In the genomic region with DNA sequence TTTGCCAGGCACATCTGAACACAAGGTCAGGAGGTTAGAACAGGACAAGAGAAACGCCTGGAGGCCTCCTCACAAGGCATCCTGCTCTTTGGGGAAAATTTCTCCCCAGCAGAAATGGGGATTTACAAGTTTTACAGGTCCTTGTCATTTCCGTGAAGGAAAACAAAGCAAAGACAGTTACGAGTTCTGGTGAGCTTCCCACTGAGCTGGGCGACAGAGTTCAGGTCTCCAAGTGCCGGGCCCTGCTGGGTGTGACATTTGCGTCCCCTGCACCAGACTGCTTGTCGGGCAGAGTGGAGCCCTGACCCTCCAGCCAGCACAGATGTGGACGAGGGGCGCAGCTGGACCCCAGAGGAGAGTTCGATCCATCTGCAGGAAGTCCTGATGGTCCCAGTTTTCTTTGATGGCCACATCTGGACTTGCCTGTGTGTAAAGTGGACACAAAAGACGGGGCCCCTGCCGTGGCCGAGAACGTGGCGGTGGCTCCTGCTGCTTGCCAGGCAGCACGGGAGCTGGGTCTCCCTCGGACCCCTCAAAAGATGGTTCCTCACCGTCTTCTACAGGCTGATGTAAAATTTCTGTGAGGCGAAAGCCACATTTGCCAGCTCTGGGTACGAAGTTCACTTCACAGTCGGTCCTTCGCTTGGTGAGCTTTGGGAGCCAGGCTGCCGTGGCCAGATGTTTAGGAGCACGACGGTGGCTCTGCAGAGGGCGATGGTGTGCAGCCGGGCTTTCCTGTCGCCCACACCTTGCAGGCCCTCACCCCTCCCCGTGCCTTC, we compare ENCODE assay signal across 18 cellular contexts. TPM values are rescaled to one million over a fixed set of nuclear protein-coding genes. Genes with fewer than 3 reads are reported as not detected.
DNase-seq lines count a peak whose midpoint lies in the region; FAIRE-seq and TF ChIP-seq lines count a peak whose summit lies in the region.
"Had no signal": no experiment of that assay in that cellular context is flagged by ENCODE, and none has a peak within 500 bp of the region (broad histone marks: within the 10 kb centered on the region; RNA-seq: fewer than 3 reads in every experiment).

No MANE protein-coding gene starts in this region.

- no peak overlapping the region for H4K91ac ChIP-seq in H9 (ENCODE audit: insufficient read length, low read depth, low read length)

- intact Hi-C loops in spleen (cut with DNase I; ENCODE audit: low total_unique reads): no loop called here

- no peak overlapping the region for H3K27ac Mint-ChIP-seq in H9
- H3K27ac Mint-ChIP-seq: CD14-positive monocyte had no signal

- no peak overlapping the region for H4K5ac ChIP-seq in H9 (ENCODE audit: insufficient read length, low read depth, low read length)

- TF ChIP-seq RAD21 in liver (IDR thresholded peaks at IDR 0.05): peak; percentile 20 to 28

- H3K27ac ChIP-seq in H9 (ENCODE audit: insufficient read length, low read depth, low read length) (no peak overlapping the region), VCaP (peak overlapping the region; percentile 98), liver (ENCODE audit: low read depth in 1 of 2, low read length in 2 of 2) (peak overlapping the region; percentile 33 to 36), spleen (peak overlapping the region in 6 of 8 donors; percentile 7 to 70 (median 38))
- H3K27ac ChIP-seq: Peyer's patch, SK-N-MC had no signal

- no CpG with 5 or more reads among the region's 29 CpGs for WGBS in H9 (ENCODE audit: extremely low coverage, insufficient read length, low lambda C conversion rate)
- 63% methylated on average over 29 of the region's 29 CpGs for WGBS in liver
- 85 to 90% (median 89%) methylated on average over 29 of the region's 29 CpGs for WGBS in spleen, 5 donors

- no peak overlapping the region for H3K9ac ChIP-seq in H9 (ENCODE audit: extremely low read depth, insufficient read length, low read length)
- H3K9ac ChIP-seq in liver (ENCODE audit: low read depth in 1 of 2, low read length in 2 of 2): no peak overlapping the region

- TF ChIP-seq POLR2A in spleen (IDR thresholded peaks at IDR 0.05): no peak

- H3K36me3 ChIP-seq in liver (ENCODE audit: control insufficient read depth in 4 of 4, insufficient read depth in 3 of 4, low read depth in 1 of 4, low read length in 3 of 4) (peaks cover 10 to 26% (median 17%) of the 10 kb centered on the region in 4 donors), spleen (peaks cover 0 to 66% (median 27%) of the 10 kb centered on the region in 6 donors)

- DNase-seq in H9 (no peak), spleen (no peak), cerebellar cortex (ENCODE audit: low spot score) (no peak), GM19239 (ENCODE audit: insufficient read length, low spot score) (no peak), mucosa of gallbladder (ENCODE audit: low spot score) (no peak)
- DNase-seq: ACHN, DMS79, HCEC 1CT, KG1, NCI-H1436, NCI-H1930, NCI-H526 treated with DMSO at 0.1 percent for 48 hours, Peyer's patch, Right ventricle myocardium superior had no signal

- H3K9me3 Mint-ChIP-seq in H9: no peaks in the 10 kb centered on the region
- H3K9me3 Mint-ChIP-seq: CD14-positive monocyte had no signal

- no peak overlapping the region for H2BK5ac ChIP-seq in H9 (ENCODE audit: insufficient read length, low read length)

- H3K27me3 Mint-ChIP-seq in H9 (ENCODE audit: low read depth): no peaks in the 10 kb centered on the region; the same call in 1 of the 2 replicates

- no peak overlapping the region for H3K4ac ChIP-seq in H9 (ENCODE audit: low read depth, low read length)

- H3K23me2 ChIP-seq in H9 (ENCODE audit: insufficient read length, low read depth, low read length, poor library complexity, severe bottlenecking): peaks cover 3% of the 10 kb centered on the region

- H2BK12ac ChIP-seq in H9 (ENCODE audit: insufficient read length, low read depth, low read length): no peak overlapping the region

- no peak overlapping the region for H3K4me2 ChIP-seq in H9 (ENCODE audit: insufficient read depth, insufficient read length, low read length)

- no peak for FAIRE-seq in GM19239 (lab: Jason Lieb, UNC)

- H3K79me1 ChIP-seq in H9 (ENCODE audit: insufficient read depth, low read depth, low read length, poor library complexity, severe bottlenecking): no peaks in the 10 kb centered on the region

- H2BK15ac ChIP-seq in H9 (ENCODE audit: low read depth, low read length): no peak overlapping the region

- H2BK20ac ChIP-seq in H9 (ENCODE audit: low read depth, low read length, poor library complexity, severe bottlenecking): no peak overlapping the region

- H3K9me3 ChIP-seq in H9 (ENCODE audit: control insufficient read depth, low read depth, low read length): no peaks in the 10 kb centered on the region
- no peaks in the 10 kb centered on the region for H3K9me3 ChIP-seq in liver (ENCODE audit: control insufficient read depth in 4 of 4, low read length in 3 of 4)
- no peaks in the 10 kb centered on the region for H3K9me3 ChIP-seq in spleen
- H3K9me3 ChIP-seq: Peyer's patch had no signal

- no peak overlapping the region for H3K18ac ChIP-seq in H9 (ENCODE audit: insufficient read length, low read depth, low read length)

- no peak overlapping the region for H2AFZ ChIP-seq in H9 (ENCODE audit: low read length)

- TF ChIP-seq CTCF in H9 (conservative IDR thresholded peaks at IDR 0.05) (peak; percentile 22; the same call in 1 of the 3 replicates), VCaP (conservative IDR thresholded peaks at IDR 0.05) (no peak), liver (IDR thresholded peaks at IDR 0.05; ENCODE audit: low read depth, low read length, missing input control) (no peak), spleen (IDR thresholded peaks at IDR 0.05 in 8 of 11, conservative IDR thresholded peaks at IDR 0.05 in 3 of 11) (no peak)

- no peaks in the 10 kb centered on the region for H3K79me2 ChIP-seq in H9 (ENCODE audit: insufficient read depth, low read length)

- peaks cover 2 to 32% (median 23%) of the 10 kb centered on the region in 3 experiments; a peak in 5 of 7 replicates for H3K36me3 Mint-ChIP-seq in H9 (ENCODE audit: insufficient read depth in 1 of 3, low read depth in 3 of 3)

- H3K27me3 ChIP-seq in H9 (ENCODE audit: insufficient read depth, low read length) (no peaks in the 10 kb centered on the region), liver (ENCODE audit: control insufficient read depth in 4 of 4, insufficient read depth in 4 of 4, low read length in 3 of 4) (no peaks in the 10 kb centered on the region), spleen (replicated peaks in 1 of 7) (no peaks in the 10 kb centered on the region)
- H3K27me3 ChIP-seq: Peyer's patch had no signal

- no peak overlapping the region for H3K56ac ChIP-seq in H9 (ENCODE audit: insufficient read length, low read depth, low read length)

- peaks cover 0 to 2% of the 10 kb centered on the region in 2 experiments; a peak in 2 of 4 replicates for H3K4me1 Mint-ChIP-seq in H9

- no peak overlapping the region for H2BK120ac ChIP-seq in H9 (ENCODE audit: low read depth, low read length, poor library complexity, severe bottlenecking)

- no peak overlapping the region for H2AK5ac ChIP-seq in H9 (ENCODE audit: insufficient read length, low read length)

- H3K4me3 ChIP-seq in liver (ENCODE audit: low read depth in 1 of 3, low read length in 3 of 3) (no peak overlapping the region), spleen (no peak overlapping the region)
- H3K4me3 ChIP-seq: Peyer's patch, SK-N-MC had no signal

- no peak overlapping the region for H4K8ac ChIP-seq in H9 (replicated peaks; ENCODE audit: insufficient read length, low read depth, low read length)

- H3K23ac ChIP-seq in H9 (ENCODE audit: insufficient read length, low read depth, low read length): no peak overlapping the region

- H3K14ac ChIP-seq in H9 (ENCODE audit: insufficient read depth, low read length): no peak overlapping the region

- H4K20me1 ChIP-seq in H9 (ENCODE audit: control insufficient read depth, insufficient read depth, insufficient read length): no peaks in the 10 kb centered on the region

- no peak overlapping the region for H3K4me3 Mint-ChIP-seq in H9
- H3K4me3 Mint-ChIP-seq: CD14-positive monocyte had no signal

- no peak overlapping the region for H3T11ph ChIP-seq in H9 (ENCODE audit: low read length)

- H3K4me1 ChIP-seq in H9 (ENCODE audit: insufficient read depth, low read length) (no peaks in the 10 kb centered on the region), liver (ENCODE audit: control insufficient read depth in 4 of 4, insufficient read depth in 4 of 4, low read length in 3 of 4) (peaks cover 8 to 29% (median 23%) of the 10 kb centered on the region in 4 donors), spleen (peaks cover 6 to 75% (median 31%) of the 10 kb centered on the region in 6 donors)
- H3K4me1 ChIP-seq: Peyer's patch had no signal

TF ChIP-seq in liver, 16 proteins besides CTCF, POLR2A, EP300 and RAD21 (continues in another document):
- peak; percentile 87 for TF ChIP-seq NR2F2 (IDR thresholded peaks at IDR 0.05)
- TF ChIP-seq MAX (IDR thresholded peaks at IDR 0.05): peak; percentile 35
- TF ChIP-seq HNF4G (IDR thresholded peaks at IDR 0.05): peak; percentile 49
- no peak for TF ChIP-seq TAF1 (conservative IDR thresholded peaks at IDR 0.05)
- no peak for TF ChIP-seq YY1 (IDR thresholded peaks at IDR 0.05)
- peak; percentile 31 for TF ChIP-seq SP1 (IDR thresholded peaks at IDR 0.05)
- TF ChIP-seq FOXA1 (IDR thresholded peaks at IDR 0.05): peak; percentile 14
- TF ChIP-seq, protein P1, sequence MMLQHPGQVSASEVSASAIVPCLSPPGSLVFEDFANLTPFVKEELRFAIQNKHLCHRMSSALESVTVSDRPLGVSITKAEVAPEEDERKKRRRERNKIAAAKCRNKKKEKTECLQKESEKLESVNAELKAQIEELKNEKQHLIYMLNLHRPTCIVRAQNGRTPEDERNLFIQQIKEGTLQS (IDR thresholded peaks at IDR 0.05): no peak

RNA-seq across cellular contexts. Expression of gene ADRM1, which starts 5.2 kb away (rescaled TPM):
- 153 and 154 TPM in 2 replicates for total RNA-seq in H9 (2021)
- total RNA-seq in liver: 10 to 100 TPM; 45.3 to 70.9 TPM
- 10 to 100 TPM; 83.8 to 91.0 TPM for polyA plus RNA-seq in liver
- 100 to 1,000 TPM in 2 of 7 donors, 10 to 100 TPM in 5; 67.1 to 112 (median 82.3) TPM for total RNA-seq in spleen
- 10 to 100 TPM; 60.5 to 95.6 (median 74.7) TPM for polyA plus RNA-seq in spleen
- 78.8 TPM for total RNA-seq in mucosa of gallbladder

RNA-seq across cellular contexts. Expression of gene OSBPL2, which starts 59.3 kb away (rescaled TPM):
- 42.9 and 47.3 TPM in 2 replicates for total RNA-seq in H9 (2021)
- 10 to 100 TPM; 12.7 to 19.7 TPM for total RNA-seq in liver
- polyA plus RNA-seq in liver: 10 to 100 TPM in 1 of 2 donors, 1 to 10 TPM in 1; 9.9 to 11.9 TPM
- 10 to 100 TPM; 40.6 to 81.7 (median 64.8) TPM for total RNA-seq in spleen
- polyA plus RNA-seq in spleen: 10 to 100 TPM in 2 of 3 donors, 1 to 10 TPM in 1; 9.2 to 19.6 (median 14.0) TPM
- 85.3 TPM for total RNA-seq in mucosa of gallbladder
